Comparison of ENCODE assay signal across 11 cellular contexts in the genomic region with DNA sequence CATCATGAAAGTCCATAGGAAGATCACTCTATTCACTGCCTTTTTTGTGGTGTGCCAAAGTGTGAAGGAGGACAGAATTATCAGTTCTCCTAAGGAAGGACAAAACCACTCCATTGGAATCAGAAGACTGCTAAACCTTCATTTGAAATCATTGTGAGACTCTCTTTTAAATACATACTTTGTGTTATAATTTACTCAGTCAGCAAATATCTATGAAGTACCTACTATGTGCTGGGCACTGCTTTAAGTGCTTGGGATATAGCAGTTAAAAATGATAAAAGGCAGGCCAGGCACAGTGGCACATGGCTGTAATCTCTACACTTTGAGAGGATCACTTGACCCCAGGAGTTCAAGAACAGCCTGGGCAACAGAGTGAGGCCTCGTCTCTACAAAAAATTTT.
"Had no signal": no experiment of that assay in that cellular context is flagged by ENCODE, and none has a peak within 500 bp of the region (broad histone marks: within the 10 kb centered on the region; RNA-seq: fewer than 3 reads in every experiment).

No MANE protein-coding gene starts in this region.

- ATAC-seq: GM23338, HCT116 had no signal

- H3K4me2 ChIP-seq: GM23338 had no signal

- H3K9ac ChIP-seq: GM23248 had no signal

- H3K4me3 ChIP-seq: GM23248, GM23338, HAP-1 had no signal

- H2AFZ ChIP-seq: GM23248, GM23338 had no signal

- H3K4me1 Mint-ChIP-seq: GM23338, H9 had no signal

- H3K27ac ChIP-seq: GM23248 had no signal

- FAIRE-seq: H1, H54 had no signal

- H3K27ac Mint-ChIP-seq: GM23338, H9, HFFc6 had no signal

- DNase-seq: GM23248, GOT3, H7, H9, HCEC 1CT, HFFc6 had no signal

- H3K4me1 ChIP-seq: HAP-1 had no signal

- H3K4me3 Mint-ChIP-seq: GM23338, H9, HFFc6 had no signal

- H3K36me3 ChIP-seq: HAP-1 had no signal
